In the genomic region with DNA sequence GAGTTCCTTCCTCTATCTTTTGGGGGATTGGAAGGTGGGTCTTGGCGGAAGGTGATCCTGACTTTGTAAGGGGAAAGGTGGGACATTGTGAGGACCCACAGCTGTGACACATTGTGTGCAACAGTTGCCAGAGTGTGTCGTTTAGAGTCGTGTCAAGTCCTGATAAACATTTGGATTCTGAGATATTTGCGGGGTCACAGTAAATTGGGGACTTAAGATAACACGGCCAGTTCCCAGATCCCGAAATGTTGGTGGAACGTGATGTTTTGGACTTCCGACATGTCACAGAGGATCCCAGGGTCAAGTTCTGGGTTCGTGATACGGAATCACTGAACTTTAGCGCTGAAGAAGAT, we compare ENCODE assay signal across 8 cellular contexts. TPM values are rescaled to one million over a fixed set of nuclear protein-coding genes. Genes with fewer than 3 reads are reported as not detected.
DNase-seq lines count a peak whose midpoint lies in the region; ATAC-seq and TF ChIP-seq lines count a peak whose summit lies in the region.

No MANE protein-coding gene starts in this region.

- CTCF ChIA-PET in BJ (lab: Yijun Ruan, JAX): no interaction called here

- WGBS in HUES64: 3% methylated on average over 11 of the region's 11 CpGs

- DNase-seq in BJ (ENCODE audit: low read depth) (no peak), chondrocyte (ENCODE audit: low spot score) (no peak), amniotic stem cell (lab: John Stamatoyannopoulos, UW) (no peak), mucosa of gallbladder (ENCODE audit: low spot score) (no peak)
- no peak for DNase-seq in naive thymus-derived CD8-positive, alpha-beta T cell

- peak overlapping the region; percentile 87 for H3K27ac Mint-ChIP-seq in chondrocyte (ENCODE audit: unreplicated experiment)
- H3K27ac Mint-ChIP-seq in naive thymus-derived CD8-positive, alpha-beta T cell: peak overlapping the region in 9 of 10 donors; percentile 58 to 95 (median 90)

- POLR2A ChIA-PET in BJ (lab: Charles Lee): no interaction called here
- POLR2A ChIA-PET in naive thymus-derived CD8-positive, alpha-beta T cell (lab: Charles Lee): interaction anchor here (0.8 to 2.7 kb wide), 6 partner anchors 9 to 41 kb away, joined by 3 to 12 read pairs (median 4); no protein-coding TSS in a partner anchor

- no peak for ATAC-seq in naive thymus-derived CD8-positive, alpha-beta T cell
- no peak for ATAC-seq in GM18858 (IDR thresholded peaks at IDR 0.05; ENCODE audit: unreplicated experiment)
- no peak for ATAC-seq in HG02852 (IDR thresholded peaks at IDR 0.05; ENCODE audit: unreplicated experiment)

- H3K4me3 Mint-ChIP-seq in chondrocyte (ENCODE audit: unreplicated experiment): peak overlapping the region; percentile 90
- peak overlapping the region; percentile 92 to 99 (median 98) for H3K4me3 Mint-ChIP-seq in naive thymus-derived CD8-positive, alpha-beta T cell

- H3K4me3 ChIP-seq in BJ (ENCODE audit: low read depth, low read length): peak overlapping the region; percentile 87
- peak overlapping the region; percentile 74 for H3K4me3 ChIP-seq in HUES64 (ENCODE audit: low read length)

- TF ChIP-seq CTCF in BJ (IDR thresholded peaks at IDR 0.05; ENCODE audit: insufficient read depth, low read depth, low read length) (no peak), chondrocyte (IDR thresholded peaks at IDR 0.05) (no peak)

- H3K27me3 ChIP-seq in BJ (ENCODE audit: control insufficient read depth, insufficient read depth, low read length) (no peaks in the 10 kb centered on the region), HUES64 (ENCODE audit: insufficient read depth, low read length) (no peaks in the 10 kb centered on the region)

- H3K4me1 ChIP-seq in HUES64 (ENCODE audit: insufficient read depth, low read length): peaks cover 17% of the 10 kb centered on the region

- H3K36me3 ChIP-seq in BJ (ENCODE audit: control insufficient read depth, insufficient read depth, low read length) (no peaks in the 10 kb centered on the region), HUES64 (ENCODE audit: insufficient read depth, low read length) (peaks cover 33% of the 10 kb centered on the region)

- H3K9me3 ChIP-seq in HUES64 (ENCODE audit: insufficient read depth, low read depth, low read length): no peaks in the 10 kb centered on the region

- peaks cover 1% of the 10 kb centered on the region for H3K36me3 Mint-ChIP-seq in chondrocyte (ENCODE audit: low read depth)
- peaks cover 0 to 11% (median 3%) of the 10 kb centered on the region in 3 donors for H3K36me3 Mint-ChIP-seq in naive thymus-derived CD8-positive, alpha-beta T cell

- H3K4me1 Mint-ChIP-seq in chondrocyte (ENCODE audit: low read depth): peaks cover 22% of the 10 kb centered on the region
- H3K4me1 Mint-ChIP-seq in naive thymus-derived CD8-positive, alpha-beta T cell: peaks cover 12 to 26% (median 26%) of the 10 kb centered on the region in 4 donors

- peak overlapping the region; percentile 94 for H3K9ac ChIP-seq in HUES64 (ENCODE audit: low read depth, low read length)

- peak overlapping the region; percentile 85 for H3K27ac ChIP-seq in HUES64 (ENCODE audit: low read depth, low read length)

- no peaks in the 10 kb centered on the region for H3K27me3 Mint-ChIP-seq in chondrocyte (ENCODE audit: low read depth)
- H3K27me3 Mint-ChIP-seq in naive thymus-derived CD8-positive, alpha-beta T cell: no peaks in the 10 kb centered on the region

- no peaks in the 10 kb centered on the region for H3K9me3 Mint-ChIP-seq in chondrocyte (ENCODE audit: low read depth)
- no peaks in the 10 kb centered on the region for H3K9me3 Mint-ChIP-seq in naive thymus-derived CD8-positive, alpha-beta T cell

RNA-seq across cellular contexts. Expression of a gene that starts 0.6 kb away (rescaled TPM):
- 0.42 and 0.77 TPM in 2 replicates for polyA plus RNA-seq in BJ (2011; rRNA removed)
- 0.33 and 0.77 TPM in 2 replicates for polyA minus RNA-seq in BJ (2011; rRNA and poly(A)+ RNA removed)
- polyA plus RNA-seq in HUES64 (2013, experiment 1 of 2): 11.2 TPM
- 12.6 TPM for polyA plus RNA-seq in HUES64 (2013, experiment 2 of 2)
- total RNA-seq in chondrocyte (1.4 to 4.0 TPM (median 1.4 TPM) in 3 replicates), mucosa of gallbladder (0.92 TPM)
- total RNA-seq in naive thymus-derived CD8-positive, alpha-beta T cell: 1 to 10 TPM; 5.6 to 5.9 TPM
- 1 to 10 TPM in 2 of 3 donors, under 1 TPM in 1; 0.95 to 1.5 (median 1.5) TPM for polyA plus RNA-seq in naive thymus-derived CD8-positive, alpha-beta T cell

RNA-seq across cellular contexts. Expression of a gene that starts 7.9 kb away (rescaled TPM):
- 5.5 and 9.6 TPM in 2 replicates for polyA plus RNA-seq in BJ (2011; rRNA removed)
- polyA minus RNA-seq in BJ (2011; rRNA and poly(A)+ RNA removed): 3.7 and 6.5 TPM in 2 replicates
- polyA plus RNA-seq in HUES64 (2013, experiment 1 of 2): 12.7 TPM
- 12.9 TPM for polyA plus RNA-seq in HUES64 (2013, experiment 2 of 2)
- total RNA-seq in chondrocyte: 6.8 to 9.0 TPM (median 7.7 TPM) in 3 replicates
- total RNA-seq in naive thymus-derived CD8-positive, alpha-beta T cell: 100 to 1,000 TPM; 128 to 138 TPM
- polyA plus RNA-seq in naive thymus-derived CD8-positive, alpha-beta T cell: 100 to 1,000 TPM; 134 to 198 (median 182) TPM
- 11.6 TPM for total RNA-seq in mucosa of gallbladder

Comparison
In these comparisons a context has a peak if more than half of its experiments do, and no peak if none do; other contexts are left out.
1. RNA of a gene that starts 7.9 kb away (total RNA-seq): 128 to 138 TPM in naive thymus-derived CD8-positive, alpha-beta T cell; 11.6 TPM in mucosa of gallbladder (single experiment) and 6.8 to 9.0 TPM in chondrocyte; every median in the first group is over 10 times any median in the second.